In genomic region chr1:95287078-95287477, GRCh38 we compare ENCODE assay signal across 15 cellular contexts. TPM values are rescaled to one million over a fixed set of nuclear protein-coding genes. Genes with fewer than 3 reads are reported as not detected.
DNase-seq lines count a peak whose midpoint lies in the region; ATAC-seq and TF ChIP-seq lines count a peak whose summit lies in the region.
"Had no signal": no experiment of that assay in that cellular context is flagged by ENCODE, and none has a peak within 500 bp of the region (broad histone marks: within the 10 kb centered on the region; RNA-seq: fewer than 3 reads in every experiment).

No MANE protein-coding gene starts in this region.

- in situ Hi-C loops in mammary epithelial cell (cut with MboI; ENCODE audit: low sequenced_read_pairs in 2 of 2) = no loop called here

- H3K9ac ChIP-seq in mammary epithelial cell (ENCODE audit: insufficient read depth, low read length) = no peak overlapping the region

- 79% methylated on average over 2 of the region's 2 CpGs for WGBS in mammary epithelial cell (ENCODE audit: low coverage, missing lambda C conversion rate)

- H3K36me3 ChIP-seq in mammary epithelial cell (ENCODE audit: insufficient read depth, low read length) = no peaks in the 10 kb centered on the region
- H3K36me3 ChIP-seq: brain microvascular endothelial cell had no signal

- intact Hi-C loops in MCF 10A (cut with micrococcal nuclease) = no loop called here
- intact Hi-C loops in mammary epithelial cell (cut with micrococcal nuclease) = no loop called here

- H3K4me1 ChIP-seq in mammary epithelial cell (ENCODE audit: insufficient read depth, low read length) = no peaks in the 10 kb centered on the region

- H3K4me2 ChIP-seq in mammary epithelial cell (ENCODE audit: insufficient read depth, low read depth, low read length) = no peak overlapping the region

- no peaks in the 10 kb centered on the region for H3K27me3 ChIP-seq in mammary epithelial cell (ENCODE audit: insufficient read depth, low read length)
- H3K27me3 ChIP-seq: brain microvascular endothelial cell had no signal

- no peak overlapping the region for H2AFZ ChIP-seq in mammary epithelial cell (ENCODE audit: low read depth, low read length)

- no peak for ATAC-seq in HG03378 (IDR thresholded peaks at IDR 0.05; ENCODE audit: unreplicated experiment)
- no peak for ATAC-seq in GM19023 (IDR thresholded peaks at IDR 0.05; ENCODE audit: unreplicated experiment)
- ATAC-seq in activated CD4-positive, CD25-positive, alpha-beta regulatory T cell treated with anti-CD3 and anti-CD28 coated beads, Interleukin-2, amount 50 U/mL, for 24 hours = no peak
- ATAC-seq: activated CD4-positive, alpha-beta T cell treated with anti-CD3 and anti-CD28 coated beads for 36 hours; activated T-helper 17 cell treated with anti-CD3 and anti-CD28 coated beads, Interleukin-2, amount 50 U/mL, for 72 hours; stimulated activated naive B cell treated with anti-CD40 and anti-IgM and Interleukin-4, amounts not matched to agents 10 μg/mL and 1 μg/mL and 100 μg/mL, for 72 hours had no signal

- no peaks in the 10 kb centered on the region for H3K9me3 ChIP-seq in mammary epithelial cell (replicated peaks; ENCODE audit: insufficient read depth, low read length)

- H3K4me1 Mint-ChIP-seq in MCF 10A (ENCODE audit: insufficient read depth, unreplicated experiment) = no peaks in the 10 kb centered on the region
- H3K4me1 Mint-ChIP-seq: activated CD4-positive, alpha-beta T cell treated with anti-CD3 and anti-CD28 coated beads for 36 hours; activated T-helper 17 cell treated with anti-CD3 and anti-CD28 coated beads, Interleukin-2, amount 50 U/mL, for 72 hours; stimulated activated naive B cell treated with anti-CD40 and anti-IgM and Interleukin-4, amounts not matched to agents 10 μg/mL and 1 μg/mL and 100 μg/mL, for 72 hours had no signal

- H3K27ac Mint-ChIP-seq in MCF 10A (ENCODE audit: low read depth, unreplicated experiment) = no peak overlapping the region
- H3K27ac Mint-ChIP-seq: activated CD4-positive, alpha-beta T cell treated with anti-CD3 and anti-CD28 coated beads for 36 hours; activated T-helper 17 cell treated with anti-CD3 and anti-CD28 coated beads, Interleukin-2, amount 50 U/mL, for 72 hours; stimulated activated naive B cell treated with anti-CD40 and anti-IgM and Interleukin-4, amounts not matched to agents 10 μg/mL and 1 μg/mL and 100 μg/mL, for 72 hours had no signal

- no peak overlapping the region for H3K4me3 ChIP-seq in mammary epithelial cell (replicated peaks in 1 of 3; ENCODE audit: insufficient read depth in 1 of 3, low read depth in 2 of 3, low read length in 3 of 3)
- H3K4me3 ChIP-seq: SK-N-MC had no signal

- TF ChIP-seq CTCF in MCF 10A (IDR thresholded peaks at IDR 0.05; ENCODE audit: unreplicated experiment) = no peak
- peak in 1 of 2 donors; percentile 22 for TF ChIP-seq CTCF in mammary epithelial cell (conservative IDR thresholded peaks at IDR 0.05 in 1 of 2, IDR thresholded peaks at IDR 0.05 in 1 of 2; ENCODE audit: extremely low read depth in 1 of 2, insufficient read depth in 1 of 2, low read depth in 1 of 2, low read length in 2 of 2)

- H3K4me3 Mint-ChIP-seq in MCF 10A (ENCODE audit: unreplicated experiment) = no peak overlapping the region
- H3K4me3 Mint-ChIP-seq: activated CD4-positive, alpha-beta T cell treated with anti-CD3 and anti-CD28 coated beads for 36 hours; activated T-helper 17 cell treated with anti-CD3 and anti-CD28 coated beads, Interleukin-2, amount 50 U/mL, for 72 hours; stimulated activated naive B cell treated with anti-CD40 and anti-IgM and Interleukin-4, amounts not matched to agents 10 μg/mL and 1 μg/mL and 100 μg/mL, for 72 hours had no signal

- no peaks in the 10 kb centered on the region for H3K36me3 Mint-ChIP-seq in MCF 10A (ENCODE audit: insufficient read depth, unreplicated experiment)
- H3K36me3 Mint-ChIP-seq: stimulated activated naive B cell treated with anti-CD40 and anti-IgM and Interleukin-4, amounts not matched to agents 10 μg/mL and 1 μg/mL and 100 μg/mL, for 72 hours had no signal

- DNase-seq in MCF 10A (ENCODE audit: unreplicated experiment) (peak; percentile 9), mammary epithelial cell (no peak), NCI-H526 (lab: John Stamatoyannopoulos, UW) (peak; percentile 20 to 58), dermis blood vessel endothelial cell (peak; percentile 2), SHP77 treated with DMSO at 0.1 percent for 48 hours (lab: John Stamatoyannopoulos, UW) (no peak)
- DNase-seq: activated CD4-positive, alpha-beta T cell treated with anti-CD3 and anti-CD28 coated beads for 36 hours; brain microvascular endothelial cell; mesenchymal stem cell; stimulated activated CD4-positive, alpha-beta T cell treated with anti-CD3 and anti-CD28 coated beads, Interleukin-2, amount 100 ng/mL, for 24 hours; stimulated activated naive B cell treated with anti-CD40 and anti-IgM and Interleukin-4, amounts not matched to agents 10 μg/mL and 1 μg/mL and 100 μg/mL, for 72 hours had no signal

- H3K9me3 Mint-ChIP-seq in MCF 10A (ENCODE audit: unreplicated experiment) = no peaks in the 10 kb centered on the region
- H3K9me3 Mint-ChIP-seq: activated T-helper 17 cell treated with anti-CD3 and anti-CD28 coated beads, Interleukin-2, amount 50 U/mL, for 72 hours; stimulated activated naive B cell treated with anti-CD40 and anti-IgM and Interleukin-4, amounts not matched to agents 10 μg/mL and 1 μg/mL and 100 μg/mL, for 72 hours had no signal

- no peaks in the 10 kb centered on the region for H3K27me3 Mint-ChIP-seq in MCF 10A (ENCODE audit: insufficient read depth, unreplicated experiment)
- H3K27me3 Mint-ChIP-seq: activated T-helper 17 cell treated with anti-CD3 and anti-CD28 coated beads, Interleukin-2, amount 50 U/mL, for 72 hours; stimulated activated naive B cell treated with anti-CD40 and anti-IgM and Interleukin-4, amounts not matched to agents 10 μg/mL and 1 μg/mL and 100 μg/mL, for 72 hours had no signal

- H4K20me1 ChIP-seq in mammary epithelial cell (ENCODE audit: insufficient read depth, low read length) = no peaks in the 10 kb centered on the region

- POLR2A ChIA-PET in MCF 10A (lab: Yijun Ruan, JAX) = no interaction called here

- CTCF ChIA-PET in MCF 10A (lab: Yijun Ruan, JAX) (interaction anchor here (0.6 to 1.2 kb wide), 8 partner anchors 10 to 1675 kb away, joined by 3 to 6 read pairs (median 3); no protein-coding TSS in a partner anchor), mammary epithelial cell (lab: Charles Lee; ENCODE audit: low non-redundant PET) (no interaction called here)

- no peaks in the 10 kb centered on the region for H3K79me2 ChIP-seq in mammary epithelial cell (ENCODE audit: insufficient read depth, low read length)

- dilution Hi-C loops in mammary epithelial cell (cut with HindIII; ENCODE audit: low sequenced_read_pairs) = no loop called here

- no peak overlapping the region for H3K27ac ChIP-seq in mammary epithelial cell (ENCODE audit: insufficient read depth, low read depth, low read length)
- H3K27ac ChIP-seq: brain microvascular endothelial cell, SK-N-MC had no signal

- BruUV-seq in MCF 10A (replicated peaks; lab: Mats Ljungman, UMichigan) (no TSS peak), mammary epithelial cell (replicated peaks; lab: Mats Ljungman, UMichigan) (no TSS peak)

RNA-seq across cellular contexts. Expression of gene RWDD3, which starts 53.1 kb away (rescaled TPM):
- total RNA-seq in MCF 10A (2022) (10.3 and 14.7 TPM in 2 replicates), mammary epithelial cell (10 to 100 TPM; 10.3 to 14.0 TPM), dermis blood vessel endothelial cell (11.6 and 18.0 TPM in 2 replicates)
- polyA plus RNA-seq in mammary epithelial cell = 10.4 TPM
- polyA minus RNA-seq in mammary epithelial cell = 5.8 TPM

Comparison
In these comparisons a context has a peak if more than half of its experiments do, and no peak if none do; other contexts are left out.
1. DNase-seq: peak in MCF 10A (single experiment), NCI-H526 (2 of 2) and dermis blood vessel endothelial cell (single experiment); none in mammary epithelial cell (single experiment) and SHP77 treated with DMSO at 0.1 percent for 48 hours (single experiment).